19 cellular contexts compared by ENCODE assay signal in the genomic region with DNA sequence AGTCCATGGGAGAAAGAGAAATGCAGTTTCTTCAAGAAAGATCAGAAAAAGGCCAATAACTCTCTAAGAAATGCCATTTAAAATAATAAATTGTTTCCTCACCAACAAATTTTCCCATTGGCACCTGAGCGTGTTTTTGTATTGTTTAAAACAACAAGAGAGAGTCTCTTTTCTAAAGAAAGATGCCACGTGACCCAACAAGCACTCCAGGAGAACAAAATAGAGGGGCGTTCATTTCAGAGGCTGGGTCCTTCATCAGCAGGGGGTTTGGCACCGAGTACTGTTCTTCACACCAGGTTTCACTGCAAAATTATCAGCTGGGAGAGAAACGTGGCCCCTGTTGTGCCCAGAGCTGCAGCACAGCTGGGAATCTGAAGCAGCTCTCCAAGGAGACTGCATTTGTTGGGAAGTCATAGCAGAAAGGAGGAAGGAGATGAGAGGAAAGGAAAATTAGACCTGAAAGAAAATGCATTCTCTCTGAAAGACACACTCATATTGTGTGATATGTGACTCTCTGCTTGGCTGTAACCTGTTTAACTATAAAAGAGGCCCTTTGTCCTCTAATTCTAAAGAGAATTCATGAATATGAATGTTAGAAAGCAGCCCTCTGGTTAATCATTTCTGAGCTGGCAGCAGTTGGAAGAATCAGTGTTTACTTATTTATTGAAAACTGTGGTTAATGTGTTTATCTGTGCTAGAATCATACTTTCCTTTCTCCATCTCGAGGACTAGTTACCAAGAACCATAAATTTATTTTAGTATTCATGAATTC.
DNase-seq lines count a peak whose midpoint lies in the region; TF ChIP-seq lines count a peak whose summit lies in the region.
"Had no signal": no experiment of that assay in that cellular context is flagged by ENCODE, and none has a peak within 500 bp of the region (broad histone marks: within the 10 kb centered on the region; RNA-seq: fewer than 3 reads in every experiment).

No MANE protein-coding gene starts in this region.

- no peaks in the 10 kb centered on the region for H3K4me1 ChIP-seq in endodermal cell (ENCODE audit: control insufficient read depth, insufficient read depth, low read length)
- H3K4me1 ChIP-seq: BE2C, left lung, spleen, thyroid gland had no signal

- H3K27ac Mint-ChIP-seq in endodermal cell (peak overlapping the region; percentile 65), progenitor cell of endocrine pancreas (peak overlapping the region; percentile 89)
- H3K27ac Mint-ChIP-seq: activated B cell treated with CpG ODN at 0.5 μM for 24 hours; activated T-helper 2 cell treated with anti-CD3 and anti-CD28 coated beads, Interferon-gamma antibody, Interleukin-2, Interleukin-4, amounts not matched to agents 10 μg/mL and 5 μg/mL and 100 μg/mL, durations not matched to agents 14 hours and 24 hours and 36 hours; effector memory CD8-positive, alpha-beta T cell; stimulated activated effector memory CD8-positive, alpha-beta T cell treated with anti-CD3 and anti-CD28 coated beads, Interleukin-12 subunit alpha, Interleukin-12 subunit beta, amount 100 ng/mL, for 72 hours had no signal

- H3K36me3 Mint-ChIP-seq in endodermal cell (ENCODE audit: low read depth) (no peaks in the 10 kb centered on the region), progenitor cell of endocrine pancreas (ENCODE audit: insufficient read depth) (no peaks in the 10 kb centered on the region)
- H3K36me3 Mint-ChIP-seq: stimulated activated effector memory CD8-positive, alpha-beta T cell treated with anti-CD3 and anti-CD28 coated beads, Interleukin-12 subunit alpha, Interleukin-12 subunit beta, amount 100 ng/mL, for 72 hours had no signal

- H3K27ac ChIP-seq in endodermal cell (ENCODE audit: low read depth, low read length) = peak overlapping the region; percentile 73
- H3K27ac ChIP-seq: left lung, spleen, thyroid gland had no signal

- TF ChIP-seq CTCF in endodermal cell (conservative IDR thresholded peaks at IDR 0.05) (no peak), progenitor cell of endocrine pancreas (IDR thresholded peaks at IDR 0.05; ENCODE audit: unreplicated experiment) (no peak)

- WGBS in endodermal cell (ENCODE audit: insufficient coverage in 1 of 2, insufficient read length in 1 of 2), 2 experiments = 46% methylated on average over 5 of the region's 6 CpGs; no CpG with 5 or more reads in 1 of the 2 experiments

- no peak overlapping the region for H3K4me3 Mint-ChIP-seq in endodermal cell
- no peak overlapping the region for H3K4me3 Mint-ChIP-seq in progenitor cell of endocrine pancreas (ENCODE audit: low read depth)
- H3K4me3 Mint-ChIP-seq: activated B cell treated with CpG ODN at 0.5 μM for 24 hours; effector memory CD8-positive, alpha-beta T cell; stimulated activated effector memory CD8-positive, alpha-beta T cell treated with anti-CD3 and anti-CD28 coated beads, Interleukin-12 subunit alpha, Interleukin-12 subunit beta, amount 100 ng/mL, for 72 hours had no signal

- H3K9me3 Mint-ChIP-seq in endodermal cell = no peaks in the 10 kb centered on the region
- no peaks in the 10 kb centered on the region for H3K9me3 Mint-ChIP-seq in progenitor cell of endocrine pancreas (ENCODE audit: low read depth)
- H3K9me3 Mint-ChIP-seq: activated B cell treated with CpG ODN at 0.5 μM for 24 hours; activated T-helper 2 cell treated with anti-CD3 and anti-CD28 coated beads, Interferon-gamma antibody, Interleukin-2, Interleukin-4, amounts not matched to agents 10 μg/mL and 5 μg/mL and 100 μg/mL, durations not matched to agents 14 hours and 24 hours and 36 hours had no signal

- H3K36me3 ChIP-seq in endodermal cell (ENCODE audit: control insufficient read depth, insufficient read depth, low read length) = no peaks in the 10 kb centered on the region
- H3K36me3 ChIP-seq: BE2C, left lung, spleen, thyroid gland had no signal

- no peaks in the 10 kb centered on the region for H3K9me3 ChIP-seq in endodermal cell (ENCODE audit: control insufficient read depth, low read length)
- H3K9me3 ChIP-seq: BE2C, left lung, spleen, thyroid gland had no signal

- peak; percentile 91 for DNase-seq in NCI-H1092 (lab: John Stamatoyannopoulos, UW)
- peak; percentile 69 for DNase-seq in NCI-H2227 (lab: John Stamatoyannopoulos, UW; ENCODE audit: unreplicated experiment)
- peak; percentile 62 for DNase-seq in endodermal cell
- no peak for DNase-seq in progenitor cell of endocrine pancreas (ENCODE audit: low spot score, unreplicated experiment)
- DNase-seq in T-helper 2 cell = no peak
- DNase-seq in hepatic stellate cell (ENCODE audit: low spot score) = no peak
- no peak for DNase-seq in stimulated activated CD4-positive, alpha-beta T cell treated with anti-CD3 and anti-CD28 coated beads, Interleukin-1b, Interleukin-23, amount 100 ng/mL, for 48 hours
- no peak for DNase-seq in DMS114 treated with DMSO at 0.1 percent for 48 hours (lab: John Stamatoyannopoulos, UW; ENCODE audit: unreplicated experiment)
- DNase-seq: activated B cell treated with CpG ODN at 0.5 μM for 24 hours; BE2C; DMS79; effector memory CD8-positive, alpha-beta T cell; left lung; posterior cingulate gyrus; spleen; T-helper 1 cell; thyroid gland had no signal

- H3K4me3 ChIP-seq in endodermal cell (ENCODE audit: low read length) = no peak overlapping the region
- H3K4me3 ChIP-seq: left lung, spleen, thyroid gland had no signal

- H3K27me3 ChIP-seq in endodermal cell (ENCODE audit: control insufficient read depth, insufficient read depth, low read length, poor library complexity, severe bottlenecking) = no peaks in the 10 kb centered on the region
- H3K27me3 ChIP-seq: BE2C, left lung, spleen, thyroid gland had no signal

- no peak overlapping the region for H3K9ac ChIP-seq in endodermal cell (ENCODE audit: extremely low read depth, low read length, poor library complexity, severe bottlenecking)

- H3K4me1 Mint-ChIP-seq in endodermal cell (peaks cover 24% of the 10 kb centered on the region), progenitor cell of endocrine pancreas (ENCODE audit: low read depth) (peaks cover 21% of the 10 kb centered on the region)
- H3K4me1 Mint-ChIP-seq: activated B cell treated with CpG ODN at 0.5 μM for 24 hours; stimulated activated effector memory CD8-positive, alpha-beta T cell treated with anti-CD3 and anti-CD28 coated beads, Interleukin-12 subunit alpha, Interleukin-12 subunit beta, amount 100 ng/mL, for 72 hours had no signal

- no peaks in the 10 kb centered on the region for H3K27me3 Mint-ChIP-seq in endodermal cell (ENCODE audit: insufficient read depth)
- no peaks in the 10 kb centered on the region for H3K27me3 Mint-ChIP-seq in progenitor cell of endocrine pancreas
- H3K27me3 Mint-ChIP-seq: activated B cell treated with CpG ODN at 0.5 μM for 24 hours; effector memory CD8-positive, alpha-beta T cell had no signal

Comparison
In these comparisons a context has a peak if more than half of its experiments do, and no peak if none do; other contexts are left out.
1. DNase-seq: peak in NCI-H1092 (single experiment), NCI-H2227 (single experiment) and endodermal cell (single experiment); none in progenitor cell of endocrine pancreas (single experiment), T-helper 2 cell (0 of 5), hepatic stellate cell (single experiment), stimulated activated CD4-positive, alpha-beta T cell treated with anti-CD3 and anti-CD28 coated beads, Interleukin-1b, Interleukin-23, amount 100 ng/mL, for 48 hours (single experiment) and DMS114 treated with DMSO at 0.1 percent for 48 hours (single experiment).